8 cellular contexts compared by ENCODE assay signal in the genomic region with DNA sequence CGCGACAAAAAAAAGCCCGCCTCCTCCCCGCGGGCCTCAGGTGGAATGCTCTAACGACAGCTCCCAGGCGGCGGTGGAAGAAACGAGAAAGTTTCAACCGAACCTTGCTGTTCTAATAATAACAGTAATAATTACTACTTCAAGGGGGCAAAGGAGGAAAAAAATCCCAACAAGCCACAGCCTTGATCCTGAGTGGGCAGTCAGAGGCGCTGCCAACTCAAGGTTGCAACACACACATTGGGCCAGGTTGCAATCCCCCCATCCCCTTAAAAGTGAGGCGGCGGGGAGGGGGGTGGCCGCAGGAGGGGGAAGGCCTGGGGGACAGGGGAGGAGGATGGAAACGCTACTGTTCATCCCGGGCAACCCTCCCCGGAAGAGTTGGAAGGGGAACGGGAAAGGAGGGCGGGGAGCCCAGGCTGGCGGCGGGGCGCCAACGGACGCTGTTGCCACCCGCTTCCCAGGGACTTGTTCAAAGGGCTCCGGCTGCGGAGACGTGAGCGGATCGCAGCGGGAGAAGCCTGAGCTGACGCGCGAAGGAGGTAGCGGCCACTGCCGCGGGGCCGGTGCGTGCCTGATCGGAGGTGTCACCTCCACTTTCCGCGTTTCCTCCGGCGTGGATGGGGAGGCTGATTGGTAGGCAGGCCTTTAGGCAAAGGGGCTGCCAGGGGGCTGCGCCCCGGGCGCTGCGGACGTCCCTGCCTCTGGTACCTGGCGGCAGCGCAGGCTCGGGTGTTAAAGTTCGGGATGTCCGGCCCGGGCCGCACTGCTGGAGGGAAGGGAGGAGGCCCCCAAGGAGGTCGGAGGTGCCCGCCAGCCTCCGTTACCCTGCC. TPM values are rescaled to one million over a fixed set of nuclear protein-coding genes. Genes with fewer than 3 reads are reported as not detected.
DNase-seq lines count a peak whose midpoint lies in the region; ATAC-seq, FAIRE-seq and TF ChIP-seq lines count a peak whose summit lies in the region.

No MANE protein-coding gene starts in this region.

- peaks cover 19 to 48% (median 30%) of the 10 kb centered on the region in 4 donors for H3K4me1 Mint-ChIP-seq in CD4-positive, alpha-beta memory T cell
- H3K4me1 Mint-ChIP-seq in stimulated activated effector memory CD8-positive, alpha-beta T cell treated with anti-CD3 and anti-CD28 coated beads, Interleukin-12 subunit alpha, Interleukin-12 subunit beta, amount 100 ng/mL, for 72 hours, result peaks cover 43% of the 10 kb centered on the region

- H3K36me3 ChIP-seq in CD4-positive, alpha-beta memory T cell (ENCODE audit: insufficient read depth, low read length), result no peaks in the 10 kb centered on the region
- no peaks in the 10 kb centered on the region for H3K36me3 ChIP-seq in mucosa of stomach (ENCODE audit: control insufficient read depth, insufficient read depth, low read length)

- H3K27ac ChIP-seq in CD4-positive, alpha-beta memory T cell (ENCODE audit: low read depth, low read length), result peak overlapping the region; percentile 92

- no peaks in the 10 kb centered on the region for H3K9me3 ChIP-seq in CD4-positive, alpha-beta memory T cell (ENCODE audit: control insufficient read depth in 1 of 2, low read length in 2 of 2)
- H3K9me3 ChIP-seq in mucosa of stomach (ENCODE audit: control insufficient read depth, low read length), result no peaks in the 10 kb centered on the region

- CTCF ChIA-PET in CD4-positive, alpha-beta memory T cell (lab: Charles Lee; ENCODE audit: partially characterized antibody), result interaction anchor here (0.6 to 1.8 kb wide), 4 partner anchors 39 to 71 kb away, joined by 3 to 10 read pairs (median 4); no protein-coding TSS in a partner anchor

- peak overlapping the region; percentile 95 to 100 (median 99) for H3K4me3 Mint-ChIP-seq in CD4-positive, alpha-beta memory T cell
- peak overlapping the region; percentile 99 for H3K4me3 Mint-ChIP-seq in stimulated activated effector memory CD8-positive, alpha-beta T cell treated with anti-CD3 and anti-CD28 coated beads, Interleukin-12 subunit alpha, Interleukin-12 subunit beta, amount 100 ng/mL, for 72 hours

- H3K9me3 Mint-ChIP-seq in CD4-positive, alpha-beta memory T cell, result peaks cover 0 to 8% (median 0%) of the 10 kb centered on the region in 8 donors
- H3K9me3 Mint-ChIP-seq in stimulated activated effector memory CD8-positive, alpha-beta T cell treated with anti-CD3 and anti-CD28 coated beads, Interleukin-12 subunit alpha, Interleukin-12 subunit beta, amount 100 ng/mL, for 72 hours, result no peaks in the 10 kb centered on the region

- H3K27ac Mint-ChIP-seq in CD4-positive, alpha-beta memory T cell, result peak overlapping the region; percentile 96 to 100 (median 99)
- peak overlapping the region; percentile 97 for H3K27ac Mint-ChIP-seq in stimulated activated effector memory CD8-positive, alpha-beta T cell treated with anti-CD3 and anti-CD28 coated beads, Interleukin-12 subunit alpha, Interleukin-12 subunit beta, amount 100 ng/mL, for 72 hours

- H3K9ac ChIP-seq in mucosa of stomach (ENCODE audit: low read length), result peak overlapping the region; percentile 88

- intact Hi-C loops in CD4-positive, alpha-beta memory T cell (cut with micrococcal nuclease), result loop anchor here (1.0 to 5.0 kb wide), 8 partner anchors 15 to 1512 kb away; a partner anchor contains a TSS

- peak overlapping the region; percentile 43 to 84 for H3K4me3 ChIP-seq in CD4-positive, alpha-beta memory T cell (ENCODE audit: low read length in 2 of 2)
- H3K4me3 ChIP-seq in mucosa of stomach (ENCODE audit: low read length), result peak overlapping the region; percentile 80

- no peak for FAIRE-seq in H54 (lab: Jason Lieb, UNC)

- ATAC-seq in esophagus mucosa, result peak; percentile 0
- ATAC-seq in stimulated activated effector memory CD8-positive, alpha-beta T cell treated with anti-CD3 and anti-CD28 coated beads, Interleukin-12 subunit alpha, Interleukin-12 subunit beta, amount 100 ng/mL, for 72 hours, result no peak
- no peak for ATAC-seq in HG03571 (IDR thresholded peaks at IDR 0.05; ENCODE audit: unreplicated experiment)

- no peak for TF ChIP-seq POLR2A in H54 (IDR thresholded peaks at IDR 0.05; ENCODE audit: low read depth, low read length)

- DNase-seq in CD4-positive, alpha-beta memory T cell, result peak; percentile 51 to 65 (median 58)
- DNase-seq in H54 (ENCODE audit: insufficient read length, low spot score), result peak; percentile 20
- DNase-seq in NCI-H748 (lab: John Stamatoyannopoulos, UW; ENCODE audit: unreplicated experiment), result peak; percentile 70
- DNase-seq in activated T-cell treated with anti-CD3 and anti-CD28 coated beads, Interleukin-2, amount 50 U/mL, for 48 hours, result peak; percentile 69 to 75
- DNase-seq in stimulated activated effector memory CD8-positive, alpha-beta T cell treated with anti-CD3 and anti-CD28 coated beads, Interleukin-12 subunit alpha, Interleukin-12 subunit beta, amount 100 ng/mL, for 72 hours (ENCODE audit: low spot score in 2 of 2), result no peak

- POLR2A ChIA-PET in CD4-positive, alpha-beta memory T cell (lab: Charles Lee; ENCODE audit: partially characterized antibody), result interaction anchor here (0.7 to 7.3 kb wide), 20 partner anchors 8 to 1511 kb away, joined by 3 to 174 read pairs (median 5); a partner anchor contains a TSS

- peaks cover 0 to 29% of the 10 kb centered on the region in 2 donors for H3K36me3 Mint-ChIP-seq in CD4-positive, alpha-beta memory T cell
- H3K36me3 Mint-ChIP-seq in stimulated activated effector memory CD8-positive, alpha-beta T cell treated with anti-CD3 and anti-CD28 coated beads, Interleukin-12 subunit alpha, Interleukin-12 subunit beta, amount 100 ng/mL, for 72 hours, result peaks cover 46% of the 10 kb centered on the region

- H3K27me3 ChIP-seq in CD4-positive, alpha-beta memory T cell (ENCODE audit: insufficient read depth, low read length), result no peaks in the 10 kb centered on the region
- peaks cover 6% of the 10 kb centered on the region for H3K27me3 ChIP-seq in mucosa of stomach (ENCODE audit: control insufficient read depth, insufficient read depth, low read length)

- peaks cover 37% of the 10 kb centered on the region for H3K4me1 ChIP-seq in CD4-positive, alpha-beta memory T cell (ENCODE audit: insufficient read depth, low read length)
- H3K4me1 ChIP-seq in mucosa of stomach (ENCODE audit: control insufficient read depth, insufficient read depth, low read length), result peaks cover 6% of the 10 kb centered on the region

- H3K27me3 Mint-ChIP-seq in CD4-positive, alpha-beta memory T cell, result peaks cover 0 to 3% of the 10 kb centered on the region in 2 donors

RNA-seq across cellular contexts. Expression of a gene that starts 0.6 kb away (rescaled TPM):
- total RNA-seq in CD4-positive, alpha-beta memory T cell, result 100 to 1,000 TPM; 227 to 245 TPM
- 10 to 100 TPM; 18.5 to 57.4 TPM for polyA plus RNA-seq in CD4-positive, alpha-beta memory T cell
- 81.7 TPM for total RNA-seq in esophagus mucosa

Comparison
In these comparisons a context has a peak if more than half of its experiments do, and no peak if none do; other contexts are left out.
1. DNase-seq: peak in CD4-positive, alpha-beta memory T cell (5 of 5), H54 (single experiment), NCI-H748 (single experiment) and activated T-cell treated with anti-CD3 and anti-CD28 coated beads, Interleukin-2, amount 50 U/mL, for 48 hours (2 of 2); none in stimulated activated effector memory CD8-positive, alpha-beta T cell treated with anti-CD3 and anti-CD28 coated beads, Interleukin-12 subunit alpha, Interleukin-12 subunit beta, amount 100 ng/mL, for 72 hours (0 of 2).